Comparison of ENCODE assay signal across 8 cellular contexts in the genomic region with DNA sequence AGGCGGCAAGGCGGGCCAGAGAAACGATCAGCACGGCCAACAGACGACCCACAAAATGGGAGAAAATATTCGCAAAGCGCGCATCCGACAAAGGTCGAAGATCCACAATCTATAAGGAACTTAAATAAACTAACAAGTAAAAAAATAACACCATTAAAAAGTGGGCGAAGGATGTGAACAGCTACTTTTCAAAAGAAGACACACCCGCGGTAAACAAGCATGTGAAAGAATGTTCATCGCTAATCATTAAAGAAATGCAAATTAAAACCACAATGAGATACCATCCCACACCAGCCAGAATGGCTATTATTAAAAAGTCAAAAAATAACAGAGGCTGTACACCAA.
DNase-seq lines count a peak whose midpoint lies in the region; ATAC-seq and TF ChIP-seq lines count a peak whose summit lies in the region.

No MANE protein-coding gene starts in this region.

- H3K36me3 ChIP-seq in CD8-positive, alpha-beta T cell (ENCODE audit: insufficient read depth, low read length): no peaks in the 10 kb centered on the region
- H3K36me3 ChIP-seq in neuron (ENCODE audit: insufficient read depth, low read length): no peaks in the 10 kb centered on the region

- H3K27ac ChIP-seq in CD8-positive, alpha-beta T cell (ENCODE audit: low read depth, low read length): no peak overlapping the region

- intact Hi-C loops in CD8-positive, alpha-beta T cell (cut with DNase I, micrococcal nuclease): loop anchor here (1.0 to 2.0 kb wide), 4 partner anchors 13 to 268 kb away; no protein-coding TSS in a partner anchor
- intact Hi-C loops in MCF 10A (cut with micrococcal nuclease): loop anchor here (1.0 kb wide), 1 partner anchor 268 kb away; no protein-coding TSS in a partner anchor

- no peak overlapping the region for H2AFZ ChIP-seq in neuron (ENCODE audit: low read depth, low read length)

- H3K9me3 ChIP-seq in CD8-positive, alpha-beta T cell (ENCODE audit: low read length): no peaks in the 10 kb centered on the region
- no peaks in the 10 kb centered on the region for H3K9me3 ChIP-seq in neuron (ENCODE audit: low read length)

- no peak for ATAC-seq in CD8-positive, alpha-beta T cell
- ATAC-seq in HG03432 (IDR thresholded peaks at IDR 0.05; ENCODE audit: unreplicated experiment) (peak; percentile 16), HG03139 (IDR thresholded peaks at IDR 0.05; ENCODE audit: unreplicated experiment) (no peak), HG03378 (IDR thresholded peaks at IDR 0.05; ENCODE audit: unreplicated experiment) (no peak)

- peaks cover 13% of the 10 kb centered on the region for H3K27me3 Mint-ChIP-seq in CD8-positive, alpha-beta T cell (ENCODE audit: low read depth)
- H3K27me3 Mint-ChIP-seq in MCF 10A (ENCODE audit: insufficient read depth, unreplicated experiment): peaks cover 14% of the 10 kb centered on the region

- peaks cover 7% of the 10 kb centered on the region for H3K4me1 ChIP-seq in CD8-positive, alpha-beta T cell (ENCODE audit: insufficient read depth, low read length)
- peaks cover 7% of the 10 kb centered on the region for H3K4me1 ChIP-seq in neuron (ENCODE audit: insufficient read depth, low read length)

- CTCF ChIA-PET in CD8-positive, alpha-beta T cell (lab: Charles Lee): interaction anchor here (0.6 to 5.0 kb wide), 42 partner anchors 9 to 658 kb away, joined by 3 to 76 read pairs (median 5); partner anchors contain the start of genes NSFL1C and SIRPD
- CTCF ChIA-PET in MCF 10A (lab: Yijun Ruan, JAX): interaction anchor here (0.6 to 3.7 kb wide), 57 partner anchors 8 to 1037 kb away, joined by 3 to 64 read pairs (median 5); partner anchors contain the start of gene SIRPD

- POLR2A ChIA-PET in CD8-positive, alpha-beta T cell (lab: Charles Lee): interaction anchor here (0.8 to 1.0 kb wide), 3 partner anchors 9 to 310 kb away, joined by 3 to 5 read pairs (median 4); no protein-coding TSS in a partner anchor
- POLR2A ChIA-PET in MCF 10A (lab: Yijun Ruan, JAX): interaction anchor here (0.6 to 3.4 kb wide), 25 partner anchors 12 to 875 kb away, joined by 3 to 29 read pairs (median 4); partner anchors contain the start of genes NOP56 and SNRPB

- peak overlapping the region; percentile 56 for H3K27ac Mint-ChIP-seq in CD8-positive, alpha-beta T cell
- peak overlapping the region; percentile 89 for H3K27ac Mint-ChIP-seq in MCF 10A (ENCODE audit: low read depth, unreplicated experiment)

- H3K4me3 Mint-ChIP-seq in CD8-positive, alpha-beta T cell: peak overlapping the region; percentile 84
- H3K4me3 Mint-ChIP-seq in MCF 10A (ENCODE audit: unreplicated experiment): peak overlapping the region; percentile 84

- no peaks in the 10 kb centered on the region for H3K36me3 Mint-ChIP-seq in CD8-positive, alpha-beta T cell
- H3K36me3 Mint-ChIP-seq in MCF 10A (ENCODE audit: insufficient read depth, unreplicated experiment): no peaks in the 10 kb centered on the region

- H3K9me3 Mint-ChIP-seq in CD8-positive, alpha-beta T cell: no peaks in the 10 kb centered on the region
- no peaks in the 10 kb centered on the region for H3K9me3 Mint-ChIP-seq in MCF 10A (ENCODE audit: unreplicated experiment)

- no peak overlapping the region for H3K4me3 ChIP-seq in CD8-positive, alpha-beta T cell (ENCODE audit: low read depth, low read length)
- H3K4me3 ChIP-seq in neuron (ENCODE audit: low read length): peak overlapping the region; percentile 63

- H3K4me1 Mint-ChIP-seq in CD8-positive, alpha-beta T cell (ENCODE audit: low read depth): peaks cover 16% of the 10 kb centered on the region
- H3K4me1 Mint-ChIP-seq in MCF 10A (ENCODE audit: insufficient read depth, unreplicated experiment): peaks cover 18% of the 10 kb centered on the region

- BruUV-seq in MCF 10A (replicated peaks; lab: Mats Ljungman, UMichigan): no TSS peak

- no peak for DNase-seq in CD8-positive, alpha-beta T cell
- DNase-seq in MCF 10A (ENCODE audit: unreplicated experiment) (no peak), NCI-H82 (lab: John Stamatoyannopoulos, UW) (no peak), dedifferentiated amniotic fluid mesenchymal stem cell (ENCODE audit: extremely low spot score) (no peak)

- H3K27me3 ChIP-seq in CD8-positive, alpha-beta T cell (ENCODE audit: insufficient read depth, low read length): no peaks in the 10 kb centered on the region
- peaks cover 36% of the 10 kb centered on the region for H3K27me3 ChIP-seq in neuron (ENCODE audit: insufficient read depth, low read length)

- peak; percentile 17 for TF ChIP-seq CTCF in CD8-positive, alpha-beta T cell (IDR thresholded peaks at IDR 0.05)
- TF ChIP-seq CTCF in MCF 10A (IDR thresholded peaks at IDR 0.05; ENCODE audit: unreplicated experiment): no peak
